22 cellular contexts compared by ENCODE assay signal in the genomic region with DNA sequence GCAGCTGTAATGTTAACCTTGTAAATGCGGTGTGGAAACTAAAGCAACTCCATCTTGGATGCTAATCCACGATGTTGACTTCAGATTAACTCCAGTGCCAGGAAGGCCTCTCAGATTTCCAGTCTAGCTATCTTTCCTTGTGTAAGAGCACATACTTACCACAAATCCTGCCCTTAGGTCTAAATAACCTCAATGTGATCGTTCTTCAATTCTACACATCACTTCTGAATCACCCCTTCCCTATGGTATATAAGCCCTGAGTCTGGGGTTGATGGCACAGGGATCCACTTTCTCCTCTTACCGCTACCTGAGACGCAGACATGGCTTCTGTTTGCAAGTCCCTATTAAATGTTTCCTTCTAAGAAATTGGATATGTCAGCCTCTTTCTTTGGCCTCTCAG. TPM values are rescaled to one million over a fixed set of nuclear protein-coding genes. Genes with fewer than 3 reads are reported as not detected.
A peak's percentile ranks its signal among the peaks of the same experiment; 100 is the strongest.
DNase-seq lines count a peak whose midpoint lies in the region; ATAC-seq, FAIRE-seq and TF ChIP-seq lines count a peak whose summit lies in the region.
"Had no signal": no experiment of that assay in that cellular context is flagged by ENCODE, and none has a peak within 500 bp of the region (broad histone marks: within the 10 kb centered on the region; RNA-seq: fewer than 3 reads in every experiment).

No MANE protein-coding gene starts in this region.

- H3K27ac Mint-ChIP-seq in astrocyte (ENCODE audit: unreplicated experiment) (no peak overlapping the region), nephron progenitor cell (peak overlapping the region; percentile 91)
- H3K27ac Mint-ChIP-seq in activated naive CD4-positive, alpha-beta T cell treated with anti-CD3 and anti-CD28 coated beads, Interleukin-2, amount 50 U/mL, for 72 hours, result no peak overlapping the region
- H3K27ac Mint-ChIP-seq: activated CD8-positive, alpha-beta T cell treated with anti-CD3 and anti-CD28 coated beads, Interleukin-2, amount 10 ng/mL, durations not matched to agents 7 days and 5 days; CD8-positive, alpha-beta T cell; mesothelial cell of epicardium; natural killer cell treated with Interleukin-12 subunit alpha and Interleukin-12 subunit beta and Interleukin-15 and Interleukin-18, amount 100 ng/mL, for 72 hours; T-cell; type B pancreatic cell had no signal

- no peak for ATAC-seq in activated naive CD4-positive, alpha-beta T cell treated with anti-CD3 and anti-CD28 coated beads, Interleukin-2, amount 50 U/mL, for 72 hours
- ATAC-seq: activated CD8-positive, alpha-beta T cell treated with anti-CD3 and anti-CD28 coated beads, Interleukin-2, amount 10 ng/mL, durations not matched to agents 7 days and 5 days; body of pancreas; CD8-positive, alpha-beta T cell; heart left ventricle; left lobe of liver; natural killer cell treated with Interleukin-12 subunit alpha and Interleukin-12 subunit beta and Interleukin-15 and Interleukin-18, amount 100 ng/mL, for 72 hours; T-cell had no signal

- no peaks in the 10 kb centered on the region for H3K27me3 ChIP-seq in astrocyte (ENCODE audit: insufficient read depth, low read length)
- H3K27me3 ChIP-seq: body of pancreas, sigmoid colon had no signal

- no peak overlapping the region for H3K9ac ChIP-seq in astrocyte (ENCODE audit: low read length)

- H3K9me3 Mint-ChIP-seq in astrocyte (ENCODE audit: unreplicated experiment), result no peaks in the 10 kb centered on the region
- H3K9me3 Mint-ChIP-seq in nephron progenitor cell, result peaks cover 64% of the 10 kb centered on the region
- no peaks in the 10 kb centered on the region for H3K9me3 Mint-ChIP-seq in activated naive CD4-positive, alpha-beta T cell treated with anti-CD3 and anti-CD28 coated beads, Interleukin-2, amount 50 U/mL, for 72 hours
- H3K9me3 Mint-ChIP-seq: CD8-positive, alpha-beta T cell; natural killer cell treated with Interleukin-12 subunit alpha and Interleukin-12 subunit beta and Interleukin-15 and Interleukin-18, amount 100 ng/mL, for 72 hours; T-cell; type B pancreatic cell had no signal

- peak; percentile 96 for FAIRE-seq in astrocyte (lab: Jason Lieb, UNC)

- H4K20me1 ChIP-seq in astrocyte (ENCODE audit: insufficient read depth, low read length), result no peaks in the 10 kb centered on the region

- no peaks in the 10 kb centered on the region for H3K36me3 Mint-ChIP-seq in astrocyte (ENCODE audit: low read depth, unreplicated experiment)
- H3K36me3 Mint-ChIP-seq in nephron progenitor cell (ENCODE audit: low read depth), result no peaks in the 10 kb centered on the region
- H3K36me3 Mint-ChIP-seq in activated naive CD4-positive, alpha-beta T cell treated with anti-CD3 and anti-CD28 coated beads, Interleukin-2, amount 50 U/mL, for 72 hours, result no peaks in the 10 kb centered on the region
- H3K36me3 Mint-ChIP-seq: CD8-positive, alpha-beta T cell; mesothelial cell of epicardium; natural killer cell treated with Interleukin-12 subunit alpha and Interleukin-12 subunit beta and Interleukin-15 and Interleukin-18, amount 100 ng/mL, for 72 hours; T-cell; type B pancreatic cell had no signal

- H3K27me3 Mint-ChIP-seq in astrocyte (ENCODE audit: low read depth, unreplicated experiment) (no peaks in the 10 kb centered on the region), nephron progenitor cell (ENCODE audit: low read depth, poor library complexity) (peaks cover 2% of the 10 kb centered on the region)
- H3K27me3 Mint-ChIP-seq: type B pancreatic cell had no signal

- peaks cover 15% of the 10 kb centered on the region for H3K4me1 Mint-ChIP-seq in astrocyte (ENCODE audit: low read depth, unreplicated experiment)
- peaks cover 60% of the 10 kb centered on the region for H3K4me1 Mint-ChIP-seq in nephron progenitor cell

- H3K4me3 ChIP-seq in astrocyte (ENCODE audit: insufficient read depth, low read depth, low read length), result no peak overlapping the region
- H3K4me3 ChIP-seq: body of pancreas, heart left ventricle, sigmoid colon had no signal

- H2AFZ ChIP-seq in astrocyte (ENCODE audit: low read depth, low read length), result no peak overlapping the region

- H3K4me3 Mint-ChIP-seq in astrocyte (ENCODE audit: unreplicated experiment) (no peak overlapping the region), nephron progenitor cell (peak overlapping the region; percentile 16)
- H3K4me3 Mint-ChIP-seq: activated CD8-positive, alpha-beta T cell treated with anti-CD3 and anti-CD28 coated beads, Interleukin-2, amount 10 ng/mL, durations not matched to agents 7 days and 5 days; CD8-positive, alpha-beta T cell; mesothelial cell of epicardium; natural killer cell treated with Interleukin-12 subunit alpha and Interleukin-12 subunit beta and Interleukin-15 and Interleukin-18, amount 100 ng/mL, for 72 hours; T-cell; type B pancreatic cell had no signal

- in situ Hi-C loops in KBM-7 (cut with MboI; ENCODE audit: low pct_unique_long_range_greater_than_20kb, low sequenced_read_pairs), result no loop called here
- in situ Hi-C loops in G401 (cut with HindIII; ENCODE audit: low sequenced_read_pairs), result no loop called here

- no peak for TF ChIP-seq CTCF in astrocyte (IDR thresholded peaks at IDR 0.05; ENCODE audit: insufficient read depth, low read depth, low read length)
- no peak for TF ChIP-seq CTCF in nephron progenitor cell (IDR thresholded peaks at IDR 0.05)

- peak; percentile 6 for DNase-seq in NCI-H82 (lab: John Stamatoyannopoulos, UW)
- DNase-seq in NCI-H82 treated with DMSO at 0.1 percent for 48 hours (lab: John Stamatoyannopoulos, UW; ENCODE audit: unreplicated experiment), result no peak
- no peak for DNase-seq in astrocyte (ENCODE audit: low read depth)
- no peak for DNase-seq in nephron progenitor cell
- no peak for DNase-seq in KBM-7
- no peak for DNase-seq in G401 (ENCODE audit: low spot score)
- no peak for DNase-seq in activated naive CD4-positive, alpha-beta T cell treated with anti-CD3 and anti-CD28 coated beads, Interleukin-2, amount 50 U/mL, for 72 hours (ENCODE audit: low spot score in 2 of 2)
- no peak for DNase-seq in HUDEP-2 (lab: John Stamatoyannopoulos, UW; ENCODE audit: unreplicated experiment in 76 of 76)
- DNase-seq: activated CD8-positive, alpha-beta T cell treated with anti-CD3 and anti-CD28 coated beads, Interleukin-2, amount 10 ng/mL, durations not matched to agents 7 days and 5 days; activated effector memory CD4-positive, alpha-beta T cell treated with anti-CD3 and anti-CD28 coated beads, Interleukin-2, amount 50 U/mL, for 16 hours; activated T-cell treated with anti-CD3 and anti-CD28 coated beads for 4 hours; body of pancreas; CD8-positive, alpha-beta T cell; heart left ventricle; NCI-H69; SHP77; T-cell had no signal

- H3K27ac ChIP-seq in astrocyte (ENCODE audit: low read depth, low read length), result no peak overlapping the region
- H3K27ac ChIP-seq: body of pancreas, heart left ventricle, sigmoid colon had no signal

- H3K9me3 ChIP-seq in astrocyte (ENCODE audit: insufficient read depth, low read depth, low read length), result no peaks in the 10 kb centered on the region
- H3K9me3 ChIP-seq: body of pancreas, heart left ventricle, sigmoid colon had no signal

- H3K4me2 ChIP-seq in astrocyte (ENCODE audit: low read length), result no peak overlapping the region

- peaks cover 5% of the 10 kb centered on the region for H3K4me1 ChIP-seq in astrocyte (ENCODE audit: insufficient read depth, low read length)
- H3K4me1 ChIP-seq: body of pancreas, heart left ventricle, sigmoid colon had no signal

- H3K36me3 ChIP-seq in astrocyte (ENCODE audit: insufficient read depth, low read length), result no peaks in the 10 kb centered on the region
- H3K36me3 ChIP-seq: heart left ventricle, sigmoid colon had no signal

- H3K79me2 ChIP-seq in astrocyte (ENCODE audit: insufficient read depth, low read length), result no peaks in the 10 kb centered on the region

RNA-seq across cellular contexts. Expression of gene ZNF41, which starts 17.5 kb away (rescaled TPM):
- total RNA-seq in astrocyte, result 5.7 and 7.0 TPM in 2 replicates
- total RNA-seq in G401 (2014; rRNA removed; shearing (Covaris generic)), result 3.4 and 6.3 TPM in 2 replicates
- 10 to 100 TPM in 1 of 2 donors, 1 to 10 TPM in 1; 5.8 to 10.6 TPM for total RNA-seq in activated naive CD4-positive, alpha-beta T cell treated with anti-CD3 and anti-CD28 coated beads, Interleukin-2, amount 50 U/mL, for 72 hours
